1 cellular context compared by ENCODE assay signal in the genomic region with DNA sequence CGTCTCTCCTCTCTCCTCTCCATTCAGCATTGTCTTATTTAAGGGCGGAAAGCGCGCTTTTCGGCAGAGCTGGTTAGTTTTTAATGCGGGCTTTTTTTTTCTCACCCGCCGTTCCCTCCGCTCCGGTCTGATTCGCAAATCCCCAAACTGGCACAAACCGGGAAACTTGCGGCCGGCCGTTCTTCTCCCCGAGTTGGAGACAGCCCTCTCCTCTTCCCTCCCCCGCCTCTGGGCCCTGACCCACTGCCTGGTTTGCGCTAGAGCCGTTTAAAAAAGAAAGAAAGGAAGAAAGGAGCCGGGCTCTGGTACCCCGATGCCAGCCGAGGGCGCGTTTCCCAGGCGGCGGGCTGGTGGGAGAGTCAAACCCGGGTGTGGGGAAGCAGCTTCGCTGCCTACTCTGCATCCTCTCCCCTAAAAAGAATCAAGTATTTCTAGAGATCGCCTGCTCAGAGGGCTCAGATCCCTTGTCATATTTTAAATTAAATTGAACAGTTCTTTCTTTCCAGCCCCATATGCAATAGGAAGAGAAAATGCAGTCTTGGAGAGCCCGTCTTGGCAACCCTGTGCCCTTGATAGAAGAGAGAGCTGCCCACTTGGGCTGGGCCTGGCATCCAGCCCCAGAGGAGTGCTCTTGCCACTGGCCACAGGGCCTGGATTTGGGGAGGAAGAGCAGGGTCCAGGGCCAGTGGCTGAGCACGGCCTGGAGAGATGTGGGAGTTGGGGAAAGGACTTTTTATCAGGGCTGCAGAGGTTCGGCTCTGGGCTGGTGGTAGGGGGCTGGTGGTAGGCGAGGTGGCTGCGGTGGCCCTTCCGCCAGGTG.
TF ChIP-seq lines count a peak whose summit lies in the region.

No MANE protein-coding gene starts in this region.

TF ChIP-seq in HepG2, 621 proteins besides CTCF, POLR2A, EP300 and RAD21:
- TF ChIP-seq NFE2L1 (CRISPR knock-in tag; IDR thresholded peaks at IDR 0.05; ENCODE audit: borderline replicate concordance): no peak
- TF ChIP-seq, protein P1, sequence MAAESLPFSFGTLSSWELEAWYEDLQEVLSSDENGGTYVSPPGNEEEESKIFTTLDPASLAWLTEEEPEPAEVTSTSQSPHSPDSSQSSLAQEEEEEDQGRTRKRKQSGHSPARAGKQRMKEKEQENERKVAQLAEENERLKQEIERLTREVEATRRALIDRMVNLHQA (CRISPR knock-in tag; IDR thresholded peaks at IDR 0.05): no peak
- no peak for TF ChIP-seq BORCS8-MEF2B (CRISPR knock-in tag; IDR thresholded peaks at IDR 0.05)
- TF ChIP-seq ZKSCAN1 (IDR thresholded peaks at IDR 0.05; ENCODE audit: low read length): no peak
- no peak for TF ChIP-seq SP5 (CRISPR knock-in tag; IDR thresholded peaks at IDR 0.05; ENCODE audit: borderline replicate concordance, low read depth)
- TF ChIP-seq KDM4B (CRISPR knock-in tag; IDR thresholded peaks at IDR 0.05): no peak
- TF ChIP-seq, protein P2, sequence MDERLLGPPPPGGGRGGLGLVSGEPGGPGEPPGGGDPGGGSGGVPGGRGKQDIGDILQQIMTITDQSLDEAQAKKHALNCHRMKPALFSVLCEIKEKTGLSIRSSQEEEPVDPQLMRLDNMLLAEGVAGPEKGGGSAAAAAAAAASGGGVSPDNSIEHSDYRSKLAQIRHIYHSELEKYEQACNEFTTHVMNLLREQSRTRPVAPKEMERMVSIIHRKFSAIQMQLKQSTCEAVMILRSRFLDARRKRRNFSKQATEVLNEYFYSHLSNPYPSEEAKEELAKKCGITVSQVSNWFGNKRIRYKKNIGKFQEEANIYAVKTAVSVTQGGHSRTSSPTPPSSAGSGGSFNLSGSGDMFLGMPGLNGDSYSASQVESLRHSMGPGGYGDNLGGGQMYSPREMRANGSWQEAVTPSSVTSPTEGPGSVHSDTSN (CRISPR knock-in tag; IDR thresholded peaks at IDR 0.05): no peak
- no peak for TF ChIP-seq ZNF709 (CRISPR knock-in tag; IDR thresholded peaks at IDR 0.05)
TF ChIP-seq in HepG2: peak in this region for 0.
